26 cellular contexts compared by ENCODE assay signal in genomic region chr1:116266864-116267212, GRCh38.
"Had no signal": no experiment of that assay in that cellular context is flagged by ENCODE, and none has a peak within 500 bp of the region (broad histone marks: within the 10 kb centered on the region; RNA-seq: fewer than 3 reads in every experiment).

No MANE protein-coding gene starts in this region.

- ATAC-seq: gastrocnemius medialis; left cardiac atrium; left lung; naive thymus-derived CD4-positive, alpha-beta T cell; stimulated activated memory B cell treated with anti-CD40 and anti-IgM and Interleukin-4, amounts not matched to agents 10 μg/mL and 1 μg/mL and 100 μg/mL, for 72 hours; stimulated activated naive CD8-positive, alpha-beta T cell treated with anti-CD3 and anti-CD28 coated beads, Interleukin-15, Interleukin-2, amounts not matched to agents 100 U/mL and 50 U/mL, for 24 hours had no signal

- H3K4me1 Mint-ChIP-seq: nephron; stimulated activated memory B cell treated with anti-CD40 and anti-IgM and Interleukin-4, amounts not matched to agents 10 μg/mL and 1 μg/mL and 100 μg/mL, for 72 hours had no signal

- H3K36me3 ChIP-seq: colonic mucosa, gastrocnemius medialis, left lung, neural progenitor cell, prostate gland, right atrium auricular region, sigmoid colon, spleen, thoracic aorta, tibial nerve, upper lobe of left lung, uterus had no signal

- H3K27me3 ChIP-seq: colonic mucosa, gastrocnemius medialis, left lung, neural progenitor cell, right atrium auricular region, sigmoid colon, spleen, tibial nerve, upper lobe of left lung, uterus had no signal

- DNase-seq: effector CD8-positive, alpha-beta T cell; endodermal cell; foreskin fibroblast; gastrocnemius medialis; head of caudate nucleus; kidney; left cardiac atrium; left lung; mesendoderm; midbrain; naive thymus-derived CD4-positive, alpha-beta T cell; sigmoid colon; spleen; stimulated activated CD4-positive, alpha-beta T cell treated with anti-CD3 and anti-CD28 coated beads, Interleukin-4, amount 100 ng/mL, for 4 hours; stimulated activated naive CD8-positive, alpha-beta T cell treated with anti-CD3 and anti-CD28 coated beads, Interleukin-15, Interleukin-2, amounts not matched to agents 100 U/mL and 50 U/mL, for 24 hours; upper lobe of left lung; uterus had no signal

- H3K4me3 ChIP-seq: colonic mucosa, gastrocnemius medialis, left lung, neural progenitor cell, prostate gland, right atrium auricular region, sigmoid colon, spleen, thoracic aorta, tibial nerve, upper lobe of left lung, uterus had no signal

- FAIRE-seq: kidney had no signal

- H3K4me1 ChIP-seq: colonic mucosa, gastrocnemius medialis, left lung, prostate gland, right atrium auricular region, sigmoid colon, spleen, tibial nerve, uterus had no signal

- H3K9me3 ChIP-seq: colonic mucosa, gastrocnemius medialis, left lung, prostate gland, right atrium auricular region, sigmoid colon, spleen, thoracic aorta, tibial nerve, upper lobe of left lung, uterus had no signal

- H3K9me3 Mint-ChIP-seq: dendritic cell treated with granulocyte-macrophage colony-stimulating factor and Interleukin-4, amounts not matched to agents 40 ng/mL and 50 ng/mL, for 4 days; endodermal cell; nephron; neural progenitor cell; stimulated activated memory B cell treated with anti-CD40 and anti-IgM and Interleukin-4, amounts not matched to agents 10 μg/mL and 1 μg/mL and 100 μg/mL, for 72 hours had no signal

- H3K27ac Mint-ChIP-seq: dendritic cell treated with granulocyte-macrophage colony-stimulating factor and Interleukin-4, amounts not matched to agents 40 ng/mL and 50 ng/mL, for 4 days; endodermal cell; nephron; neural progenitor cell; stimulated activated memory B cell treated with anti-CD40 and anti-IgM and Interleukin-4, amounts not matched to agents 10 μg/mL and 1 μg/mL and 100 μg/mL, for 72 hours had no signal

- H3K36me3 Mint-ChIP-seq: naive thymus-derived CD4-positive, alpha-beta T cell; neural progenitor cell; stimulated activated memory B cell treated with anti-CD40 and anti-IgM and Interleukin-4, amounts not matched to agents 10 μg/mL and 1 μg/mL and 100 μg/mL, for 72 hours had no signal

- H3K4me3 Mint-ChIP-seq: dendritic cell treated with granulocyte-macrophage colony-stimulating factor and Interleukin-4, amounts not matched to agents 40 ng/mL and 50 ng/mL, for 4 days; endodermal cell; naive thymus-derived CD4-positive, alpha-beta T cell; nephron; neural progenitor cell; stimulated activated memory B cell treated with anti-CD40 and anti-IgM and Interleukin-4, amounts not matched to agents 10 μg/mL and 1 μg/mL and 100 μg/mL, for 72 hours had no signal

- H3K27ac ChIP-seq: colonic mucosa, gastrocnemius medialis, left lung, neural progenitor cell, right atrium auricular region, sigmoid colon, spleen, thoracic aorta, tibial nerve, upper lobe of left lung, uterus had no signal
